In the genomic region with DNA sequence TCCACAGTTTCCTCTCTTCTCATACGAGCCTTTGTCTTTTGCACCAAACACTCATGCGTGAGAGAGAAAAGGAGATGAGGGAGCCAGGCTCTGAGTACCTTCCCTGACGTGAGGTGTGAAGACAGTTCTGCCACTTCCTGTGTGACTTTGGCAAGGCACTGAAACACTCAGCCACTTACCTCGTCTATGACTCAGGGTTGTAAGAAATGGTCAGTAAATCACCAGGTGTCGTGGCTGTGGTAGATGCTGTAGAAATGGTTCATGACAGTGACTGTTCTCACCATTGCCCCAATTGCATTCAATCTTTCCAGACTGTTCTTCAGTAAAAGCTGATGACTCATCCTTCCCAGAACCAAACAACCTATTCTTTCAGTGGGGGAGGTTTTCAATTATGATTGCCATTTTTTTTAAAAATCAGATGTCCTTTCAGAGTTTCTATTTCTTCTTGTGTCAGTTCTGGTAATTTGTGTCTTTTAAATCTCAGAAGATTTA, we compare ENCODE assay signal across 9 cellular contexts. TPM values are rescaled to one million over a fixed set of nuclear protein-coding genes. Genes with fewer than 3 reads are reported as not detected.
A peak's percentile ranks its signal among the peaks of the same experiment; 100 is the strongest.
DNase-seq lines count a peak whose midpoint lies in the region; ATAC-seq, FAIRE-seq and TF ChIP-seq lines count a peak whose summit lies in the region.
"Had no signal": no experiment of that assay in that cellular context is flagged by ENCODE, and none has a peak within 500 bp of the region (broad histone marks: within the 10 kb centered on the region; RNA-seq: fewer than 3 reads in every experiment).

No MANE protein-coding gene starts in this region.

- POLR2A ChIA-PET in Panc1 (lab: Charles Lee) = no interaction called here
- POLR2A ChIA-PET in K562 (lab: Yijun Ruan, JAX) = interaction anchor here (1.0 to 1.6 kb wide), 2 partner anchors 10 to 14 kb away, joined by 3 to 5 read pairs; no protein-coding TSS in a partner anchor
- POLR2A ChIA-PET in HepG2 (lab: Yijun Ruan, JAX) = no interaction called here

- peak; percentile 42; the same call in 1 of the 2 replicates for ATAC-seq in Panc1
- ATAC-seq in K562 = peak; percentile 93
- ATAC-seq in stimulated activated memory B cell treated with anti-CD40 and anti-IgM and Interleukin-4, amounts not matched to agents 10 μg/mL and 1 μg/mL and 100 μg/mL, for 72 hours = peak; percentile 65
- ATAC-seq in HepG2 = no peak

- H3K4me3 Mint-ChIP-seq in stimulated activated memory B cell treated with anti-CD40 and anti-IgM and Interleukin-4, amounts not matched to agents 10 μg/mL and 1 μg/mL and 100 μg/mL, for 72 hours = no peak overlapping the region

- H3K27me3 Mint-ChIP-seq in stimulated activated memory B cell treated with anti-CD40 and anti-IgM and Interleukin-4, amounts not matched to agents 10 μg/mL and 1 μg/mL and 100 μg/mL, for 72 hours = peaks cover 9% of the 10 kb centered on the region

- no peak overlapping the region for H3K27ac Mint-ChIP-seq in stimulated activated memory B cell treated with anti-CD40 and anti-IgM and Interleukin-4, amounts not matched to agents 10 μg/mL and 1 μg/mL and 100 μg/mL, for 72 hours

- H2AFZ ChIP-seq in K562 (ENCODE audit: low read depth, low read length) = peak overlapping the region; percentile 46; the same call in 1 of the 2 replicates
- H2AFZ ChIP-seq in HepG2 (ENCODE audit: low read length) = no peak overlapping the region

- H3K36me3 ChIP-seq in Panc1 (ENCODE audit: control insufficient read depth, insufficient read depth, low read length) (no peaks in the 10 kb centered on the region), K562 (ENCODE audit: control insufficient read depth, insufficient read depth, low read length) (no peaks in the 10 kb centered on the region), HepG2 (replicated peaks in 1 of 2; ENCODE audit: control insufficient read depth in 1 of 2, insufficient read depth in 2 of 2, low read length in 2 of 2) (no peaks in the 10 kb centered on the region)

- H3K27ac ChIP-seq in Panc1 (ENCODE audit: low read length) (no peak overlapping the region), K562 (ENCODE audit: extremely low read depth, low read depth, low read length) (peak overlapping the region; percentile 48; the same call in 2 of the 3 replicates), HepG2 (ENCODE audit: extremely low read length, insufficient read depth, low read length) (no peak overlapping the region)

- no peaks in the 10 kb centered on the region for H3K4me1 ChIP-seq in Panc1 (ENCODE audit: control insufficient read depth, insufficient read depth, low read length)
- peaks cover 24 to 26% of the 10 kb centered on the region in 2 experiments for H3K4me1 ChIP-seq in K562 (replicated peaks in 1 of 2; ENCODE audit: control insufficient read depth in 2 of 2, insufficient read depth in 2 of 2, low read length in 2 of 2)
- H3K4me1 ChIP-seq in HepG2 (ENCODE audit: insufficient read depth, low read length) = no peaks in the 10 kb centered on the region

- H3K9me3 ChIP-seq in Panc1 (ENCODE audit: control insufficient read depth, insufficient read depth, low read depth, low read length) (no peaks in the 10 kb centered on the region), K562 (replicated peaks; ENCODE audit: control insufficient read depth, insufficient read depth, low read depth, low read length) (peaks cover 4% of the 10 kb centered on the region), HepG2 (ENCODE audit: low read length) (peaks cover 5% of the 10 kb centered on the region; the same call in 1 of the 2 replicates)

- 1% methylated on average over 5 of the region's 5 CpGs for WGBS in K562 (ENCODE audit: insufficient coverage, low coverage, missing lambda C conversion rate)
- 2% methylated on average over 5 of the region's 5 CpGs for WGBS in HepG2 (ENCODE audit: low lambda C conversion rate)

- intact Hi-C loops in Panc1 (cut with micrococcal nuclease; ENCODE audit: unreplicated experiment) (no loop called here), K562 (cut with micrococcal nuclease) (no loop called here), HepG2 (cut with micrococcal nuclease; ENCODE audit: unreplicated experiment) (no loop called here)

- TF ChIP-seq POLR2A in K562 (conservative IDR thresholded peaks at IDR 0.05) (no peak), GM12892 (IDR thresholded peaks at IDR 0.05; ENCODE audit: low read depth, low read length) (no peak), HepG2 (IDR thresholded peaks at IDR 0.05; ENCODE audit: insufficient read depth in 1 of 2, low read depth in 2 of 2, low read length in 2 of 2) (no peak)

- H3K36me3 Mint-ChIP-seq in stimulated activated memory B cell treated with anti-CD40 and anti-IgM and Interleukin-4, amounts not matched to agents 10 μg/mL and 1 μg/mL and 100 μg/mL, for 72 hours = no peaks in the 10 kb centered on the region

- peaks cover under 1% of the 10 kb centered on the region for H3K4me1 Mint-ChIP-seq in stimulated activated memory B cell treated with anti-CD40 and anti-IgM and Interleukin-4, amounts not matched to agents 10 μg/mL and 1 μg/mL and 100 μg/mL, for 72 hours

- H4K20me1 ChIP-seq in K562 (replicated peaks; ENCODE audit: control insufficient read depth, insufficient read depth, low read length) = no peaks in the 10 kb centered on the region
- H4K20me1 ChIP-seq in HepG2 (ENCODE audit: insufficient read depth, low read length) = no peaks in the 10 kb centered on the region

- TF ChIP-seq CTCF in Panc1 (IDR thresholded peaks at IDR 0.05) (no peak), K562 (IDR thresholded peaks at IDR 0.05 in 2 of 3, conservative IDR thresholded peaks at IDR 0.05 in 1 of 3; ENCODE audit: insufficient read depth in 2 of 3, low read depth in 1 of 3, low read length in 3 of 3) (no peak), HepG2 (CRISPR knock-in tag; IDR thresholded peaks at IDR 0.05) (no peak)

- H3K9me1 ChIP-seq in K562 (ENCODE audit: control insufficient read depth, insufficient read depth, low read length) = no peaks in the 10 kb centered on the region

- no TSS peak for BruUV-seq in Panc1 (replicated peaks; lab: Mats Ljungman, UMichigan)
- BruUV-seq in K562 (replicated peaks; lab: Mats Ljungman, UMichigan) = no TSS peak
- no TSS peak for BruUV-seq in HepG2 (replicated peaks; lab: Mats Ljungman, UMichigan)

- H3K4me3 ChIP-seq in Panc1 (ENCODE audit: low read depth in 2 of 2, low read length in 2 of 2) (no peak overlapping the region), K562 (no peak overlapping the region), HepG2 (replicated peaks in 1 of 3; ENCODE audit: insufficient read depth in 1 of 3, low read depth in 2 of 3, low read length in 3 of 3) (no peak overlapping the region)

- in situ Hi-C loops in Panc1 (cut with HindIII; ENCODE audit: low pct_unique_long_range_greater_than_20kb, low sequenced_read_pairs) (no loop called here), K562 (cut with MboI) (no loop called here), HepG2 (cut with HindIII; ENCODE audit: extremely low pct_ligation_motif_present, low pct_unique_long_range_greater_than_20kb) (no loop called here)

- H3K27me3 ChIP-seq in Panc1 (ENCODE audit: control insufficient read depth, insufficient read depth, low read length) (peaks cover 2% of the 10 kb centered on the region; the same call in 1 of the 2 replicates), K562 (ENCODE audit: control insufficient read depth in 2 of 2, insufficient read depth in 2 of 2, low read length in 2 of 2) (no peaks in the 10 kb centered on the region), HepG2 (ENCODE audit: control insufficient read depth in 1 of 2, insufficient read depth in 2 of 2, low read length in 2 of 2) (peaks cover 18 to 41% of the 10 kb centered on the region in 2 experiments)

- CTCF ChIA-PET in Panc1 (lab: Charles Lee) (no interaction called here), K562 (lab: Yijun Ruan, JAX; ENCODE audit: low intra/inter-chr PET ratio) (no interaction called here), HepG2 (lab: Yijun Ruan, JAX; ENCODE audit: low intra/inter-chr PET ratio, low total read pairs) (no interaction called here)

- H3K79me2 ChIP-seq in K562 (ENCODE audit: control insufficient read depth, insufficient read depth, low read length) (no peaks in the 10 kb centered on the region), HepG2 (ENCODE audit: insufficient read depth, low read length) (no peaks in the 10 kb centered on the region)

- peaks cover 6% of the 10 kb centered on the region for H3K9me3 Mint-ChIP-seq in stimulated activated memory B cell treated with anti-CD40 and anti-IgM and Interleukin-4, amounts not matched to agents 10 μg/mL and 1 μg/mL and 100 μg/mL, for 72 hours

- FAIRE-seq in K562 (lab: Jason Lieb, UNC) = peak; percentile 94
- no peak for FAIRE-seq in GM12892 (lab: Jason Lieb, UNC)
- FAIRE-seq in HepG2 (lab: Jason Lieb, UNC) = no peak

- TF ChIP-seq EP300 in K562 (IDR thresholded peaks at IDR 0.05; ENCODE audit: low read length) = peak; percentile 77
- TF ChIP-seq EP300 in HepG2 (IDR thresholded peaks at IDR 0.05; ENCODE audit: low read depth in 2 of 2, low read length in 2 of 2) = no peak
- no peak for TF ChIP-seq EP300 in HepG2 (CRISPR knock-in tag; IDR thresholded peaks at IDR 0.05; ENCODE audit: borderline replicate concordance)

- peak overlapping the region; percentile 64 for H3K4me2 ChIP-seq in K562 (ENCODE audit: insufficient read depth, low read length)
- H3K4me2 ChIP-seq in HepG2 (ENCODE audit: low read depth, low read length) = no peak overlapping the region

- H3K9ac ChIP-seq in K562 (ENCODE audit: insufficient read depth in 1 of 2, low read depth in 2 of 2, low read length in 2 of 2) (no peak overlapping the region), HepG2 (ENCODE audit: insufficient read depth, low read depth, low read length) (no peak overlapping the region)

- peak; percentile 56 for DNase-seq in activated T-cell treated with anti-CD3 and anti-CD28 coated beads for 24 hours (ENCODE audit: low read depth)
- DNase-seq in activated T-cell treated with anti-CD3 and anti-CD28 coated beads, Interleukin-2, amount 50 U/mL, for 1 hour = no peak
- peak; percentile 42 for DNase-seq in Panc1 (ENCODE audit: low read depth, low spot score)
- DNase-seq in K562 (ENCODE audit: extremely low read depth in 1 of 4, low spot score in 3 of 4) = peak; percentile 49 to 81 (median 72)
- no peak for DNase-seq in GM12892 (ENCODE audit: insufficient read length)
- no peak for DNase-seq in HepG2 (ENCODE audit: low spot score)
- DNase-seq in medulla oblongata (ENCODE audit: extremely low spot score) = no peak

- TF ChIP-seq RAD21 in K562 (CRISPR knock-in tag; conservative IDR thresholded peaks at IDR 0.05 in 1 of 2, IDR thresholded peaks at IDR 0.05 in 1 of 2) = peak in 1 of 2 experiments; percentile 25; a peak in 2 of 4 replicates
- TF ChIP-seq RAD21 in HepG2 (CRISPR knock-in tag; IDR thresholded peaks at IDR 0.05) = no peak

RNA-seq across cellular contexts. Expression of gene CBFA2T3, which starts 49.2 kb away (rescaled TPM):
- 13.7 TPM for total RNA-seq in Panc1 (2021; ENCODE audit: unreplicated experiment)
- 22.0 TPM for polyA plus RNA-seq in Panc1 (2012; ENCODE audit: insufficient read length)
- total RNA-seq in K562 (2011; cell fraction: chromatin; rRNA removed; ENCODE audit: low replicate concordance) = 73.4 and 198 TPM in 2 replicates
- 67.4 and 69.3 TPM in 2 replicates for total RNA-seq in K562 (2011; cell fraction: nucleolus; rRNA removed)
- 45.3 and 67.3 TPM in 2 replicates for total RNA-seq in K562 (2011; cell fraction: nucleoplasm; rRNA removed)
- 13.5 and 20.8 TPM in 2 replicates for total RNA-seq in K562 (2014; rRNA removed)
- 3.9 and 5.9 TPM in 2 replicates for total RNA-seq in K562 (2014; rRNA removed; fragmentation: Illumina TruSeq; extraction: Trizol)
- total RNA-seq in K562 (2015; rRNA removed; fragmentation: Illumina TruSeq; extraction: Trizol) = 6.7 and 7.8 TPM in 2 replicates
- total RNA-seq in K562 (2021) = 114 and 145 TPM in 2 replicates
- polyA plus RNA-seq in K562 (2011; rRNA removed) = 6.4 and 11.3 TPM in 2 replicates
- polyA plus RNA-seq in K562 (2011; cell fraction: cytosol; rRNA removed) = 5.6 and 15.0 TPM in 2 replicates
- polyA plus RNA-seq in K562 (2011; cell fraction: nucleus; rRNA removed) = 67.2 and 126 TPM in 2 replicates
- 55.0 and 86.5 TPM in 2 replicates for polyA plus RNA-seq in K562 (2012)
- 24.2 and 46.3 TPM in 2 replicates for polyA plus RNA-seq in K562 (2014; fragmentation: Illumina TruSeq; extraction: Trizol)
- 1 to 10 TPM; 2.3 to 2.7 TPM for polyA plus RNA-seq in K562 (2014; fragmentation: Nextera tagmentation; extraction: Ambion mirVana)
- polyA plus RNA-seq in K562 (2014; rRNA removed) = 34.3 and 35.3 TPM in 2 replicates
- 9.5 and 9.7 TPM in 2 replicates for polyA minus RNA-seq in K562 (2011; rRNA and poly(A)+ RNA removed)
- polyA minus RNA-seq in K562 (2011; cell fraction: cytosol; rRNA and poly(A)+ RNA removed) = 32.1 and 46.1 TPM in 2 replicates
- polyA minus RNA-seq in K562 (2011; cell fraction: nucleus; rRNA and poly(A)+ RNA removed) = 21.1 and 34.5 TPM in 2 replicates
- polyA plus RNA-seq in GM12892 (2012; ENCODE audit: missing spikeins) = 5.5 TPM
- not detected in 2 replicates for total RNA-seq in HepG2 (2016; rRNA removed; fragmentation: Illumina TruSeq; extraction: Trizol)
- total RNA-seq in HepG2 (2016; cell fraction: cytosol; rRNA removed; fragmentation: Illumina TruSeq; extraction: Trizol; ENCODE audit: low read depth) = not detected in 2 replicates
- total RNA-seq in HepG2 (2016; cell fraction: insoluble cytoplasmic fraction; rRNA removed; fragmentation: Illumina TruSeq; extraction: Trizol) = not detected in 2 replicates
- total RNA-seq in HepG2 (2016; cell fraction: membrane; rRNA removed; fragmentation: Illumina TruSeq; extraction: Trizol) = not detected in 2 replicates
- not detected in 2 replicates for total RNA-seq in HepG2 (2016; cell fraction: nucleus; rRNA removed; fragmentation: Illumina TruSeq; extraction: Trizol)
- polyA plus RNA-seq in HepG2 (2011; rRNA removed) = 0.05 and 0.09 TPM in 2 replicates
- 0.04 TPM in 1 of 2 replicates, not detected in the other for polyA plus RNA-seq in HepG2 (2011; cell fraction: cytosol; rRNA removed)
- polyA plus RNA-seq in HepG2 (2011; cell fraction: nucleus; rRNA removed) = not detected in 2 replicates
- polyA plus RNA-seq in HepG2 (2012) = 0.07 TPM in 1 of 2 replicates, not detected in the other
- polyA plus RNA-seq in HepG2 (2016; cell fraction: cytosol; fragmentation: Illumina TruSeq; extraction: Trizol; ENCODE audit: low read depth) = not detected in 2 replicates
- polyA plus RNA-seq in HepG2 (2016; cell fraction: insoluble cytoplasmic fraction; fragmentation: Illumina TruSeq; extraction: Trizol; ENCODE audit: low read depth) = not detected in 2 replicates
- polyA plus RNA-seq in HepG2 (2016; cell fraction: membrane; fragmentation: Illumina TruSeq; extraction: Trizol; ENCODE audit: low read depth) = not detected in 2 replicates
- 0.11 TPM in 1 of 2 replicates, not detected in the other for polyA plus RNA-seq in HepG2 (2016; cell fraction: nucleus; fragmentation: Illumina TruSeq; extraction: Trizol; ENCODE audit: insufficient read depth, low read depth)
- polyA minus RNA-seq in HepG2 (2011; rRNA and poly(A)+ RNA removed; ENCODE audit: low replicate concordance) = 0.19 and 0.60 TPM in 2 replicates
- not detected in 2 replicates for polyA minus RNA-seq in HepG2 (2011; cell fraction: cytosol; rRNA and poly(A)+ RNA removed)
- polyA minus RNA-seq in HepG2 (2011; cell fraction: nucleus; rRNA and poly(A)+ RNA removed) = not detected in 2 replicates
- total RNA-seq: activated CD8-positive, alpha-beta memory T cell treated with anti-CD3 and anti-CD28 coated beads for 36 hours had no signal

Comparison
In these comparisons a context has a peak if more than half of its experiments do, and no peak if none do; other contexts are left out.
1. DNase-seq: peak in activated T-cell treated with anti-CD3 and anti-CD28 coated beads for 24 hours (single experiment), Panc1 (single experiment) and K562 (4 of 4); none in activated T-cell treated with anti-CD3 and anti-CD28 coated beads, Interleukin-2, amount 50 U/mL, for 1 hour (single experiment), GM12892 (single experiment), HepG2 (single experiment) and medulla oblongata (single experiment).